ENCODE assay signal across 8 cellular contexts in genomic region chr12:95815635-95816212, GRCh38. TPM values are rescaled to one million over a fixed set of nuclear protein-coding genes. Genes with fewer than 3 reads are reported as not detected.
DNase-seq lines count a peak whose midpoint lies in the region; ATAC-seq and TF ChIP-seq lines count a peak whose summit lies in the region.

No MANE protein-coding gene starts in this region.

- no peak overlapping the region for H3K4me3 Mint-ChIP-seq in activated CD8-positive, alpha-beta T cell treated with anti-CD3 and anti-CD28 coated beads for 36 hours
- H3K4me3 Mint-ChIP-seq in activated CD8-positive, alpha-beta T cell treated with anti-CD3 and anti-CD28 coated beads, Interleukin-2, amount 10 ng/mL, durations not matched to agents 7 days and 5 days, result no peak overlapping the region

- H3K27me3 Mint-ChIP-seq in activated CD8-positive, alpha-beta T cell treated with anti-CD3 and anti-CD28 coated beads for 36 hours, result peaks cover 12% of the 10 kb centered on the region
- H3K27me3 Mint-ChIP-seq in activated CD8-positive, alpha-beta T cell treated with anti-CD3 and anti-CD28 coated beads, Interleukin-2, amount 10 ng/mL, durations not matched to agents 7 days and 5 days (ENCODE audit: low read depth), result peaks cover 12% of the 10 kb centered on the region

- H3K36me3 Mint-ChIP-seq in activated CD8-positive, alpha-beta T cell treated with anti-CD3 and anti-CD28 coated beads for 36 hours (ENCODE audit: low read depth), result no peaks in the 10 kb centered on the region
- H3K36me3 Mint-ChIP-seq in activated CD8-positive, alpha-beta T cell treated with anti-CD3 and anti-CD28 coated beads, Interleukin-2, amount 10 ng/mL, durations not matched to agents 7 days and 5 days (ENCODE audit: low read depth), result no peaks in the 10 kb centered on the region

- ATAC-seq in activated CD8-positive, alpha-beta T cell treated with anti-CD3 and anti-CD28 coated beads for 36 hours, result no peak
- no peak for ATAC-seq in activated CD8-positive, alpha-beta T cell treated with anti-CD3 and anti-CD28 coated beads, Interleukin-2, amount 10 ng/mL, durations not matched to agents 7 days and 5 days
- ATAC-seq in GM19452 (IDR thresholded peaks at IDR 0.05; ENCODE audit: unreplicated experiment) (no peak), HG03135 (IDR thresholded peaks at IDR 0.05; ENCODE audit: unreplicated experiment) (no peak)

- POLR2A ChIA-PET in activated CD8-positive, alpha-beta T cell treated with anti-CD3 and anti-CD28 coated beads for 36 hours (lab: Charles Lee), result no interaction called here
- POLR2A ChIA-PET in activated CD8-positive, alpha-beta T cell treated with anti-CD3 and anti-CD28 coated beads, Interleukin-2, amount 10 ng/mL, durations not matched to agents 7 days and 5 days (lab: Charles Lee), result no interaction called here

- no peak overlapping the region for H3K4me3 ChIP-seq in choroid plexus epithelial cell (ENCODE audit: low read depth, low read length)

- no peak overlapping the region for H3K27ac Mint-ChIP-seq in activated CD8-positive, alpha-beta T cell treated with anti-CD3 and anti-CD28 coated beads for 36 hours
- no peak overlapping the region for H3K27ac Mint-ChIP-seq in activated CD8-positive, alpha-beta T cell treated with anti-CD3 and anti-CD28 coated beads, Interleukin-2, amount 10 ng/mL, durations not matched to agents 7 days and 5 days

- no peak for DNase-seq in activated CD8-positive, alpha-beta T cell treated with anti-CD3 and anti-CD28 coated beads for 36 hours
- no peak for DNase-seq in activated CD8-positive, alpha-beta T cell treated with anti-CD3 and anti-CD28 coated beads, Interleukin-2, amount 10 ng/mL, durations not matched to agents 7 days and 5 days
- peak; percentile 50 for DNase-seq in NCI-H69 (lab: John Stamatoyannopoulos, UW)
- DNase-seq in choroid plexus epithelial cell (ENCODE audit: low read depth), result peak; percentile 61
- DNase-seq in midbrain (lab: John Stamatoyannopoulos, UW), result peak; percentile 3
- no peak for DNase-seq in activated T-cell treated with anti-CD3 and anti-CD28 coated beads for 4 hours

- H3K4me1 Mint-ChIP-seq in activated CD8-positive, alpha-beta T cell treated with anti-CD3 and anti-CD28 coated beads for 36 hours (ENCODE audit: low read depth), result no peaks in the 10 kb centered on the region
- no peaks in the 10 kb centered on the region for H3K4me1 Mint-ChIP-seq in activated CD8-positive, alpha-beta T cell treated with anti-CD3 and anti-CD28 coated beads, Interleukin-2, amount 10 ng/mL, durations not matched to agents 7 days and 5 days (ENCODE audit: low read depth)

- peak; percentile 68 for TF ChIP-seq CTCF in activated CD8-positive, alpha-beta T cell treated with anti-CD3 and anti-CD28 coated beads for 36 hours (IDR thresholded peaks at IDR 0.05)
- TF ChIP-seq CTCF in choroid plexus epithelial cell (conservative IDR thresholded peaks at IDR 0.05; ENCODE audit: low read depth, low read length), result peak; percentile 73

- CTCF ChIA-PET in activated CD8-positive, alpha-beta T cell treated with anti-CD3 and anti-CD28 coated beads for 36 hours (lab: Charles Lee), result interaction anchor here (0.7 to 1.5 kb wide), 4 partner anchors 18 to 699 kb away, joined by 3 read pairs; no protein-coding TSS in a partner anchor
- CTCF ChIA-PET in activated CD8-positive, alpha-beta T cell treated with anti-CD3 and anti-CD28 coated beads, Interleukin-2, amount 10 ng/mL, durations not matched to agents 7 days and 5 days (lab: Charles Lee), result no interaction called here

- intact Hi-C loops in activated CD8-positive, alpha-beta T cell treated with anti-CD3 and anti-CD28 coated beads for 36 hours (cut with micrococcal nuclease), result no loop called here

- H3K9me3 Mint-ChIP-seq in activated CD8-positive, alpha-beta T cell treated with anti-CD3 and anti-CD28 coated beads for 36 hours, result no peaks in the 10 kb centered on the region
- no peaks in the 10 kb centered on the region for H3K9me3 Mint-ChIP-seq in activated CD8-positive, alpha-beta T cell treated with anti-CD3 and anti-CD28 coated beads, Interleukin-2, amount 10 ng/mL, durations not matched to agents 7 days and 5 days (ENCODE audit: insufficient read depth)

RNA-seq across cellular contexts. Expression of gene NTN4, which starts 25.2 kb away (rescaled TPM):
- not detected for total RNA-seq in activated CD8-positive, alpha-beta T cell treated with anti-CD3 and anti-CD28 coated beads for 36 hours
- not detected for total RNA-seq in activated CD8-positive, alpha-beta T cell treated with anti-CD3 and anti-CD28 coated beads, Interleukin-2, amount 10 ng/mL, durations not matched to agents 7 days and 5 days

RNA-seq across cellular contexts. Expression of gene SNRPF, which starts 43.0 kb away (rescaled TPM):
- 10 to 100 TPM; 51.2 to 54.4 TPM for total RNA-seq in activated CD8-positive, alpha-beta T cell treated with anti-CD3 and anti-CD28 coated beads for 36 hours
- 10 to 100 TPM; 34.5 to 40.9 TPM for total RNA-seq in activated CD8-positive, alpha-beta T cell treated with anti-CD3 and anti-CD28 coated beads, Interleukin-2, amount 10 ng/mL, durations not matched to agents 7 days and 5 days

Comparison
In these comparisons a context has a peak if more than half of its experiments do, and no peak if none do; other contexts are left out.
1. DNase-seq: peak in NCI-H69 (single experiment), choroid plexus epithelial cell (single experiment) and midbrain (single experiment); none in activated CD8-positive, alpha-beta T cell treated with anti-CD3 and anti-CD28 coated beads for 36 hours (single experiment), activated CD8-positive, alpha-beta T cell treated with anti-CD3 and anti-CD28 coated beads, Interleukin-2, amount 10 ng/mL, durations not matched to agents 7 days and 5 days (single experiment) and activated T-cell treated with anti-CD3 and anti-CD28 coated beads for 4 hours (single experiment).